ENCODE assay signal across 1 cellular context in the genomic region with DNA sequence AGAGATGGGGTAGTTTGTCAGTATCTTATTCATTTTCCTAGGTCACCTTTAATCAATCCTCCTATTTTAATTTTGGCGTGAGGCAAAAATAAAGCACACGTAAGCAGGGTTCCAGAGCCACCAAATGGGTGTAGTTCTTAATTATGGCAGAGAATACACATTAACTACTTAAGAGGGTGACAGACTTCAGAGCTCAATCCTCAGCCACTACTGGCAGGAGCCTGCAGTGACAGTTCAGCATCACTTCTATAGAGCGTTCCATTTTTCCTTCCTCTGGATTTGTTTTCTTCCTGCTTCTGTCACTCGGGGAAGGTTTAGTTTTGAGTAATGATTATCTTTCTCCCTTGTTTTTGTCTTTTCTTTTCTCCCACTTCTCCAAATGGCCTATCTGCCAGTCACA.
TF ChIP-seq lines count a peak whose summit lies in the region.

No MANE protein-coding gene starts in this region.

TF ChIP-seq in HepG2, 621 proteins besides CTCF, POLR2A, EP300 and RAD21 (continued from another document):
- TF ChIP-seq, protein P1, sequence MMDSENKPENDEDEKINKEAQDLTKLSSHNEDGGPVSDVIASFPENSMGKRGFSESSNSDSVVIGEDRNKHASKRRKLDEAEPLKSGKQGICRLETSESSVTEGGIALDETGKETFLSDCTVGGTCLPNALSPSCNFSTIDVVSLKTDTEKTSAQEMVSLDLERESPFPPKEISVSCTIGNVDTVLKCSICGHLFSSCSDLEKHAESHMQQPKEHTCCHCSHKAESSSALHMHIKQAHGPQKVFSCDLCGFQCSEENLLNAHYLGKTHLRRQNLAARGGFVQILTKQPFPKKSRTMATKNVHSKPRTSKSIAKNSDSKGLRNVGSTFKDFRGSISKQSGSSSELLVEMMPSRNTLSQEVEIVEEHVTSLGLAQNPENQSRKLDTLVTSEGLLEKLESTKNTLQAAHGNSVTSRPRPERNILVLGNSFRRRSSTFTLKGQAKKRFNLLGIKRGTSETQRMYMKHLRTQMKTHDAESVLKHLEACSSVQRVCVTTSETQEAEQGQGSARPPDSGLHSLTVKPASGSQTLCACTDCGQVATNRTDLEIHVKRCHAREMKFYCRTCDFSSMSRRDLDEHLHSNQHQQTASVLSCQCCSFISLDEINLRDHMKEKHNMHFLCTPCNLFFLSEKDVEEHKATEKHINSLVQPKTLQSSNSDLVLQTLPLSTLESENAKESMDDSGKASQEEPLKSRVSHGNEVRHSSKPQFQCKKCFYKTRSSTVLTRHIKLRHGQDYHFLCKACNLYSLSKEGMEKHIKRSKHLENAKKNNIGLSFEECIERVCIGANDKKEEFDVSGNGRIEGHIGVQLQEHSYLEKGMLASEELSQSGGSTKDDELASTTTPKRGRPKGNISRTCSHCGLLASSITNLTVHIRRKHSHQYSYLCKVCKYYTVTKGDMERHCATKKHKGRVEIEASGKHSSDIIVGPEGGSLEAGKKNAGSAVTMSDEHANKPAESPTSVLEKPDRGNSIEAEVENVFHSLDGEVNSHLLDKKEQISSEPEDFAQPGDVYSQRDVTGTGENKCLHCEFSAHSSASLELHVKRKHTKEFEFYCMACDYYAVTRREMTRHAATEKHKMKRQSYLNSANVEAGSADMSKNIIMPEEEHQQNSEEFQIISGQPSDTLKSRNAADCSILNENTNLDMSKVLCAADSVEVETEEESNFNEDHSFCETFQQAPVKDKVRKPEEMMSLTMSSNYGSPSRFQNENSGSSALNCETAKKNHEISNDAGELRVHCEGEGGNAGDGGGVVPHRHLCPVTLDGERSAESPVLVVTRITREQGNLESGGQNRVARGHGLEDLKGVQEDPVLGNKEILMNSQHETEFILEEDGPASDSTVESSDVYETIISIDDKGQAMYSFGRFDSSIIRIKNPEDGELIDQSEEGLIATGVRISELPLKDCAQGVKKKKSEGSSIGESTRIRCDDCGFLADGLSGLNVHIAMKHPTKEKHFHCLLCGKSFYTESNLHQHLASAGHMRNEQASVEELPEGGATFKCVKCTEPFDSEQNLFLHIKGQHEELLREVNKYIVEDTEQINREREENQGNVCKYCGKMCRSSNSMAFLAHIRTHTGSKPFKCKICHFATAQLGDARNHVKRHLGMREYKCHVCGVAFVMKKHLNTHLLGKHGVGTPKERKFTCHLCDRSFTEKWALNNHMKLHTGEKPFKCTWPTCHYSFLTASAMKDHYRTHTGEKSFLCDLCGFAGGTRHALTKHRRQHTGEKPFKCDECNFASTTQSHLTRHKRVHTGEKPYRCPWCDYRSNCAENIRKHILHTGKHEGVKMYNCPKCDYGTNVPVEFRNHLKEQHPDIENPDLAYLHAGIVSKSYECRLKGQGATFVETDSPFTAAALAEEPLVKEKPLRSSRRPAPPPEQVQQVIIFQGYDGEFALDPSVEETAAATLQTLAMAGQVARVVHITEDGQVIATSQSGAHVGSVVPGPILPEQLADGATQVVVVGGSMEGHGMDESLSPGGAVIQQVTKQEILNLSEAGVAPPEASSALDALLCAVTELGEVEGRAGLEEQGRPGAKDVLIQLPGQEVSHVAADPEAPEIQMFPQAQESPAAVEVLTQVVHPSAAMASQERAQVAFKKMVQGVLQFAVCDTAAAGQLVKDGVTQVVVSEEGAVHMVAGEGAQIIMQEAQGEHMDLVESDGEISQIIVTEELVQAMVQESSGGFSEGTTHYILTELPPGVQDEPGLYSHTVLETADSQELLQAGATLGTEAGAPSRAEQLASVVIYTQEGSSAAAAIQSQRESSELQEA (CRISPR knock-in tag; IDR thresholded peaks at IDR 0.05; ENCODE audit: not compliant biosample characterization) = no peak
- TF ChIP-seq, protein P2, sequence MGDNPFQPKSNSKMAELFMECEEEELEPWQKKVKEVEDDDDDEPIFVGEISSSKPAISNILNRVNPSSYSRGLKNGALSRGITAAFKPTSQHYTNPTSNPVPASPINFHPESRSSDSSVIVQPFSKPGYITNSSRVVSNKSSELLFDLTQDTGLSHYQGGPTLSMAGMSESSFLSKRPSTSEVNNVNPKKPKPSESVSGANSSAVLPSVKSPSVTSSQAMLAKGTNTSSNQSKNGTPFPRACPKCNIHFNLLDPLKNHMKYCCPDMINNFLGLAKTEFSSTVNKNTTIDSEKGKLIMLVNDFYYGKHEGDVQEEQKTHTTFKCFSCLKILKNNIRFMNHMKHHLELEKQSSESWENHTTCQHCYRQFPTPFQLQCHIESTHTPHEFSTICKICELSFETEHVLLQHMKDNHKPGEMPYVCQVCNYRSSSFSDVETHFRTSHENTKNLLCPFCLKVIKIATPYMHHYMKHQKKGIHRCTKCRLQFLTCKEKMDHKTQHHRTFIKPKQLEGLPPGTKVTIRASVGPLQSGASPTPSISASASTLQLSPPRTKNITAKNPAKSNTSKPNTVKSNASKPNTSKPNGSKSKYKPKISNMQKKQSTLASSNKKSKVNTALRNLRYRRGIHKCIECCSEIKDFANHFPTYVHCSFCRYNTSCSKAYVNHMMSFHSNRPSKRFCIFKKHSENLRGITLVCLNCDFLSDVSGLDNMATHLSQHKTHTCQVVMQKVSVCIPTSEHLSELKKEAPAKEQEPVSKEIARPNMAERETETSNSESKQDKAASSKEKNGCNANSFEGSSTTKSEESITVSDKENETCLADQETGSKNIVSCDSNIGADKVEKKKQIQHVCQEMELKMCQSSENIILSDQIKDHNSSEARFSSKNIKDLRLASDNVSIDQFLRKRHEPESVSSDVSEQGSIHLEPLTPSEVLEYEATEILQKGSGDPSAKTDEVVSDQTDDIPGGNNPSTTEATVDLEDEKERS (CRISPR knock-in tag; IDR thresholded peaks at IDR 0.05) = no peak
- TF ChIP-seq ZNF484 (CRISPR knock-in tag; IDR thresholded peaks at IDR 0.05; ENCODE audit: borderline replicate concordance, low read depth) (no peak), ZNF616 (CRISPR knock-in tag; IDR thresholded peaks at IDR 0.05; ENCODE audit: low read depth) (no peak), ZNF431 (CRISPR knock-in tag; IDR thresholded peaks at IDR 0.05; ENCODE audit: borderline replicate concordance, low read depth) (no peak)
